9 cellular contexts compared by ENCODE assay signal in the genomic region with DNA sequence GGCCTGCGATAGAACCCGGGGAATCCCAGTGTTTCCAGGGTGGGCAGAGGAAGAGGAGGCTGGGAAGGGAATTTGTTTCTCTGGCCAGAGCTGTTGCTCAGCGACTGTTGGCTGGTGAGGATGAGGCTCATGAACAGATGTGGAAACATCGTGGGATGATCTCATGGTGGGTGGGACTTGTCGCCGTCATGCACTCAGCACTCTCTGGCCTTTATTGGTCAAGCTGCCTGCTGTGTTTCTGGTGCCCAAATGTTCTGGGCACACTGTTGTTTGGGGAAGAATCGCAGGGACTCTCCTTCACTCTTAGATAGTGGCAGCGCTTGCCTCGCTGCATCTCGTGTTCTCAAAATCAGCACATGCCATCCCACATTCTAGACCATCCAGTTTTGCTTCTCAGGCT.
A peak's percentile ranks its signal among the peaks of the same experiment; 100 is the strongest.
DNase-seq lines count a peak whose midpoint lies in the region; ATAC-seq, FAIRE-seq and TF ChIP-seq lines count a peak whose summit lies in the region.
"Had no signal": no experiment of that assay in that cellular context is flagged by ENCODE, and none has a peak within 500 bp of the region (broad histone marks: within the 10 kb centered on the region; RNA-seq: fewer than 3 reads in every experiment).

No MANE protein-coding gene starts in this region.

- H2AFZ ChIP-seq in SK-N-SH (ENCODE audit: low read depth): no peak overlapping the region; the same call in 1 of the 2 replicates
- H2AFZ ChIP-seq in trophoblast cell (ENCODE audit: insufficient read depth, low read length, poor library complexity): no peak overlapping the region

- no peak for TF ChIP-seq EP300 in SK-N-SH (IDR thresholded peaks at IDR 0.05; ENCODE audit: borderline replicate concordance in 1 of 2, low read depth in 1 of 2, low read length in 1 of 2)

- no peak overlapping the region for H3K23ac ChIP-seq in trophoblast cell (ENCODE audit: low read length)

- no peak overlapping the region for H2BK12ac ChIP-seq in trophoblast cell (ENCODE audit: low read length)

- no peaks in the 10 kb centered on the region for H3K9me2 ChIP-seq in SK-N-SH

- 57% methylated on average over 10 of the region's 10 CpGs for WGBS in SK-N-SH (ENCODE audit: low lambda C conversion rate)
- no CpG with 5 or more reads among the region's 10 CpGs for WGBS in trophoblast cell (ENCODE audit: extremely low coverage, insufficient coverage, insufficient read length)

- 0 out of 2 replicates have a peak, but pooled peaks have one; percentile 12 for TF ChIP-seq RAD21 in SK-N-SH (IDR thresholded peaks at IDR 0.05; ENCODE audit: low read length)

- POLR2A ChIA-PET in SK-N-SH (lab: Yijun Ruan, JAX): interaction anchor here (0.9 to 1.9 kb wide), 3 partner anchors 22 to 44 kb away, joined by 3 to 6 read pairs (median 5); no protein-coding TSS in a partner anchor

- H3F3A ChIP-seq in SK-N-SH (replicated peaks; ENCODE audit: insufficient read depth): peaks cover 3% of the 10 kb centered on the region

- no peak overlapping the region for H2AK5ac ChIP-seq in trophoblast cell (ENCODE audit: low read length)

- ATAC-seq in foreskin keratinocyte (peak; percentile 34), HG03521 (IDR thresholded peaks at IDR 0.05; ENCODE audit: unreplicated experiment) (no peak)
- ATAC-seq: WTC11 had no signal

- no peak overlapping the region for H3K18ac ChIP-seq in trophoblast cell (ENCODE audit: low read length)

- peak overlapping the region; percentile 27 to 87; a peak in 3 of 4 replicates for H3K27ac ChIP-seq in SK-N-SH (ENCODE audit: low read depth in 2 of 2, low read length in 1 of 2)
- H3K27ac ChIP-seq in foreskin keratinocyte: no peak overlapping the region
- H3K27ac ChIP-seq in trophoblast cell (ENCODE audit: low read depth, low read length): no peak overlapping the region

- H3K79me2 ChIP-seq in SK-N-SH (ENCODE audit: insufficient read depth) (peaks cover 5% of the 10 kb centered on the region; the same call in 1 of the 2 replicates), trophoblast cell (ENCODE audit: control insufficient read depth, insufficient read depth, low read length, poor library complexity) (no peaks in the 10 kb centered on the region)

- H4K91ac ChIP-seq in trophoblast cell (ENCODE audit: low read depth, low read length): no peak overlapping the region

- H3K9me3 ChIP-seq in SK-N-SH (no peaks in the 10 kb centered on the region), trophoblast cell (ENCODE audit: insufficient read depth, low read depth, low read length) (no peaks in the 10 kb centered on the region), HAP-1 (no peaks in the 10 kb centered on the region)

- H4K12ac ChIP-seq in trophoblast cell (ENCODE audit: low read depth, low read length): no peak overlapping the region

- FAIRE-seq in GM19239 (lab: Jason Lieb, UNC): no peak

- in situ Hi-C loops in HAP-1 (cut with MboI; ENCODE audit: low sequenced_read_pairs): no loop called here

- H3K4me3 ChIP-seq in SK-N-SH (ENCODE audit: low read depth in 2 of 2, low read length in 1 of 2) (no peak overlapping the region), trophoblast cell (ENCODE audit: low read depth, low read length) (no peak overlapping the region), HAP-1 (no peak overlapping the region)

- no peaks in the 10 kb centered on the region for H3K79me1 ChIP-seq in trophoblast cell (ENCODE audit: low read length)

- TF ChIP-seq CTCF in SK-N-SH (IDR thresholded peaks at IDR 0.05) (no peak), foreskin keratinocyte (conservative IDR thresholded peaks at IDR 0.05) (no peak)

- H4K8ac ChIP-seq in trophoblast cell (ENCODE audit: low read depth, low read length): no peak overlapping the region

- H3K4me1 ChIP-seq in SK-N-SH (ENCODE audit: control insufficient read depth in 1 of 2, insufficient read depth in 2 of 2, low read depth in 1 of 2, low read length in 1 of 2) (peaks cover 16 to 55% of the 10 kb centered on the region in 2 experiments), foreskin keratinocyte (peaks cover 3% of the 10 kb centered on the region), trophoblast cell (ENCODE audit: control insufficient read depth in 1 of 2, insufficient read depth in 2 of 2, low read length in 2 of 2) (peaks cover 11 to 14% of the 10 kb centered on the region in 2 experiments), HAP-1 (peaks cover 4% of the 10 kb centered on the region; the same call in 1 of the 2 replicates)

- no peaks in the 10 kb centered on the region for H4K20me1 ChIP-seq in SK-N-SH (ENCODE audit: insufficient read depth)

- H3K9ac ChIP-seq in SK-N-SH: no peak overlapping the region
- no peak overlapping the region for H3K9ac ChIP-seq in trophoblast cell (ENCODE audit: low read length)

- no peaks in the 10 kb centered on the region for H3K36me3 ChIP-seq in SK-N-SH (replicated peaks in 1 of 2; ENCODE audit: control insufficient read depth in 1 of 2, insufficient read depth in 2 of 2, low read length in 1 of 2)
- H3K36me3 ChIP-seq in trophoblast cell (ENCODE audit: control insufficient read depth in 1 of 2, insufficient read depth in 2 of 2, low read length in 2 of 2): no peaks in the 10 kb centered on the region
- H3K36me3 ChIP-seq in HAP-1 (replicated peaks): no peaks in the 10 kb centered on the region

- CTCF ChIA-PET in SK-N-SH (lab: Yijun Ruan, JAX): interaction anchor here (0.7 to 3.6 kb wide), 13 partner anchors 12 to 504 kb away, joined by 3 to 20 read pairs (median 3); no protein-coding TSS in a partner anchor

- no peaks in the 10 kb centered on the region for H3K27me3 ChIP-seq in SK-N-SH (ENCODE audit: insufficient read depth)
- H3K27me3 ChIP-seq in foreskin keratinocyte: no peaks in the 10 kb centered on the region
- H3K27me3 ChIP-seq in trophoblast cell (ENCODE audit: insufficient read depth, low read length): no peaks in the 10 kb centered on the region
- no peaks in the 10 kb centered on the region for H3K27me3 ChIP-seq in HAP-1 (ENCODE audit: low read depth)

- H2BK120ac ChIP-seq in trophoblast cell (ENCODE audit: insufficient read depth, low read length, poor library complexity): no peak overlapping the region

- H2BK5ac ChIP-seq in trophoblast cell (ENCODE audit: low read depth, low read length, poor library complexity): no peak overlapping the region

- H3K4ac ChIP-seq in trophoblast cell (ENCODE audit: low read depth, low read length): no peak overlapping the region

- DNase-seq in COLO668 (lab: John Stamatoyannopoulos, UW; ENCODE audit: unreplicated experiment) (peak; percentile 28), SK-N-SH (peak; percentile 73), foreskin keratinocyte (peak; percentile 10 to 44), trophoblast cell (peak; percentile 7 to 21), HAP-1 (ENCODE audit: low spot score in 2 of 2) (no peak), NCI-H1105 (lab: John Stamatoyannopoulos, UW) (no peak), GM19239 (ENCODE audit: insufficient read length, low spot score) (no peak)

- no peak overlapping the region; the same call in 1 of the 2 replicates for H3K4me2 ChIP-seq in SK-N-SH
- no peak overlapping the region for H3K4me2 ChIP-seq in trophoblast cell (ENCODE audit: low read length)

- H3K14ac ChIP-seq in trophoblast cell (ENCODE audit: low read length): no peak overlapping the region

TF ChIP-seq in SK-N-SH, 30 proteins besides CTCF, POLR2A, EP300 and RAD21:
- no peak for TF ChIP-seq MEF2A (IDR thresholded peaks at IDR 0.05; ENCODE audit: borderline replicate concordance, low read depth)
- TF ChIP-seq SIN3A (IDR thresholded peaks at IDR 0.05; ENCODE audit: borderline replicate concordance, low read depth, low read length): no peak
- TF ChIP-seq, protein P1, sequence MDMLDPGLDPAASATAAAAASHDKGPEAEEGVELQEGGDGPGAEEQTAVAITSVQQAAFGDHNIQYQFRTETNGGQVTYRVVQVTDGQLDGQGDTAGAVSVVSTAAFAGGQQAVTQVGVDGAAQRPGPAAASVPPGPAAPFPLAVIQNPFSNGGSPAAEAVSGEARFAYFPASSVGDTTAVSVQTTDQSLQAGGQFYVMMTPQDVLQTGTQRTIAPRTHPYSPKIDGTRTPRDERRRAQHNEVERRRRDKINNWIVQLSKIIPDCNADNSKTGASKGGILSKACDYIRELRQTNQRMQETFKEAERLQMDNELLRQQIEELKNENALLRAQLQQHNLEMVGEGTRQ (IDR thresholded peaks at IDR 0.05; ENCODE audit: borderline replicate concordance, low read depth, low read length): no peak
- TF ChIP-seq MXI1 (IDR thresholded peaks at IDR 0.05; ENCODE audit: low read depth, low read length): 0 out of 2 replicates have a peak, but pooled peaks have one; percentile 34
- TF ChIP-seq CHD2 (IDR thresholded peaks at IDR 0.05; ENCODE audit: low read length, partially characterized antibody): peak; percentile 30

Comparison
In these comparisons a context has a peak if more than half of its experiments do, and no peak if none do; other contexts are left out.
1. DNase-seq: peak in COLO668 (single experiment), SK-N-SH (single experiment), foreskin keratinocyte (2 of 2) and trophoblast cell (2 of 2); none in HAP-1 (0 of 2), NCI-H1105 (single experiment) and GM19239 (single experiment).
2. H3K27ac ChIP-seq: peak in SK-N-SH (2 of 2); none in foreskin keratinocyte (single experiment) and trophoblast cell (single experiment).